24 cellular contexts compared by ENCODE assay signal in the genomic region with DNA sequence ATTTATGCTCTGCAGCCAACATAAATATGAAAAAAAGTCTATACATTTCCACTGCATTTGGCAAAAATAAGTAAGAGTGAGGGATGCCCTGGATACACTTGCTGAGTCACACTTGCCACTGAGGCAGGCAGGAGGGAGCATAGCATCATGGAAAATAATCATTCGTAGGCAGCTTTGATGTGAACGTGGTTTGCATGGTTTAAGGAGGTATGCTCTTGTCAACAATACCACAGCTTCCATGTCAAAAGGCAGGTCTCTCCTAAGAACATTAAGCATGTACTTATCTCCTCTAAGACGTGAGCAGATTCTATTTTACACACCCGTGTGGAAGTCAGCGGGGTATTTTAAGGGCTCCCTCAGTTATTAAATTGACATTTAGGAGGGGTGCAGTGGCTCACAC.
"Had no signal": no experiment of that assay in that cellular context is flagged by ENCODE, and none has a peak within 500 bp of the region (broad histone marks: within the 10 kb centered on the region; RNA-seq: fewer than 3 reads in every experiment).

No MANE protein-coding gene starts in this region.

- H3K4me1 Mint-ChIP-seq: activated CD4-positive, alpha-beta T cell treated with anti-CD3 and anti-CD28 coated beads for 36 hours; activated CD4-positive, alpha-beta T cell treated with anti-CD3 and anti-CD28 coated beads, Interleukin-2, amount 10 ng/mL, durations not matched to agents 24 days and 14 days; activated T-helper 17 cell treated with anti-CD3 and anti-CD28 coated beads, Interleukin-2, amount 50 U/mL, for 72 hours had no signal

- H3K36me3 Mint-ChIP-seq: activated CD4-positive, alpha-beta memory T cell treated with anti-CD3 and anti-CD28 coated beads for 36 hours; activated naive CD8-positive, alpha-beta T cell had no signal

- ATAC-seq: activated CD4-positive, alpha-beta T cell treated with anti-CD3 and anti-CD28 coated beads for 36 hours; activated T-cell treated with anti-CD3 and anti-CD28 coated beads, Interleukin-2, amount 50 U/mL, for 4 hours; activated T-helper 17 cell treated with anti-CD3 and anti-CD28 coated beads, Interleukin-2, amount 50 U/mL, for 72 hours; body of pancreas; effector memory CD8-positive, alpha-beta T cell had no signal

- H3K4me3 ChIP-seq: ascending aorta, body of pancreas had no signal

- H3K27ac Mint-ChIP-seq: activated CD4-positive, alpha-beta memory T cell treated with anti-CD3 and anti-CD28 coated beads for 36 hours; activated CD4-positive, alpha-beta T cell treated with anti-CD3 and anti-CD28 coated beads for 36 hours; activated CD4-positive, alpha-beta T cell treated with anti-CD3 and anti-CD28 coated beads, Interleukin-2, amount 10 ng/mL, durations not matched to agents 24 days and 14 days; activated naive CD8-positive, alpha-beta T cell; activated T-helper 17 cell treated with anti-CD3 and anti-CD28 coated beads, Interleukin-2, amount 50 U/mL, for 72 hours; effector memory CD8-positive, alpha-beta T cell had no signal

- H3K36me3 ChIP-seq: ascending aorta had no signal

- H3K4me3 Mint-ChIP-seq: activated CD4-positive, alpha-beta memory T cell treated with anti-CD3 and anti-CD28 coated beads for 36 hours; activated CD4-positive, alpha-beta T cell treated with anti-CD3 and anti-CD28 coated beads for 36 hours; activated CD4-positive, alpha-beta T cell treated with anti-CD3 and anti-CD28 coated beads, Interleukin-2, amount 10 ng/mL, durations not matched to agents 24 days and 14 days; activated naive CD8-positive, alpha-beta T cell; activated T-cell treated with anti-CD3 and anti-CD28 coated beads, Interleukin-2, amount 50 U/mL, for 4 hours; activated T-helper 17 cell treated with anti-CD3 and anti-CD28 coated beads, Interleukin-2, amount 50 U/mL, for 72 hours; effector memory CD8-positive, alpha-beta T cell had no signal

- H3K27ac ChIP-seq: ascending aorta, body of pancreas, epithelial cell of prostate had no signal

- H3K27me3 Mint-ChIP-seq: activated CD4-positive, alpha-beta memory T cell treated with anti-CD3 and anti-CD28 coated beads for 36 hours; activated CD4-positive, alpha-beta T cell treated with anti-CD3 and anti-CD28 coated beads, Interleukin-2, amount 10 ng/mL, durations not matched to agents 24 days and 14 days had no signal

- H3K9me3 Mint-ChIP-seq: activated CD4-positive, alpha-beta memory T cell treated with anti-CD3 and anti-CD28 coated beads for 36 hours; activated CD4-positive, alpha-beta T cell treated with anti-CD3 and anti-CD28 coated beads, Interleukin-2, amount 10 ng/mL, durations not matched to agents 24 days and 14 days; activated T-cell treated with anti-CD3 and anti-CD28 coated beads, Interleukin-2, amount 50 U/mL, for 4 hours; activated T-helper 17 cell treated with anti-CD3 and anti-CD28 coated beads, Interleukin-2, amount 50 U/mL, for 72 hours; effector memory CD8-positive, alpha-beta T cell had no signal

- DNase-seq: activated CD4-positive, alpha-beta memory T cell treated with anti-CD3 and anti-CD28 coated beads for 36 hours; activated CD4-positive, alpha-beta T cell treated with anti-CD3 and anti-CD28 coated beads for 36 hours; activated CD4-positive, alpha-beta T cell treated with anti-CD3 and anti-CD28 coated beads, Interleukin-2, amount 10 ng/mL, durations not matched to agents 24 days and 14 days; activated CD4-positive, CD25-positive, alpha-beta regulatory T cell; activated CD4-positive, CD25-positive, alpha-beta regulatory T cell treated with anti-CD3 and anti-CD28 coated beads, Interleukin-2, amount 50 U/mL, for 72 hours; activated CD8-positive, alpha-beta memory T cell treated with anti-CD3 and anti-CD28 coated beads for 24 hours; activated effector memory CD4-positive, alpha-beta T cell treated with Interleukin-2 at 50 U/mL for 16 hours; activated gamma-delta T cell treated with Interleukin-2 at 50 U/mL for 16 hours; activated naive CD4-positive, alpha-beta T cell treated with anti-CD3 and anti-CD28 coated beads, Interleukin-2, amount 50 U/mL, for 16 hours; activated naive CD4-positive, alpha-beta T cell treated with Interleukin-2 at 50 U/mL for 16 hours; activated T-cell treated with anti-CD3 and anti-CD28 coated beads, Interleukin-2, amount 50 U/mL, for 4 hours; body of pancreas; caudate nucleus; cortex of kidney; dermis blood vessel endothelial cell; effector CD4-positive, alpha-beta T cell; effector memory CD8-positive, alpha-beta T cell; foreskin fibroblast; head of caudate nucleus; T-helper 2 cell had no signal

- H3K27me3 ChIP-seq: ascending aorta, body of pancreas had no signal

- H3K4me1 ChIP-seq: ascending aorta, body of pancreas had no signal
